In the genomic region with DNA sequence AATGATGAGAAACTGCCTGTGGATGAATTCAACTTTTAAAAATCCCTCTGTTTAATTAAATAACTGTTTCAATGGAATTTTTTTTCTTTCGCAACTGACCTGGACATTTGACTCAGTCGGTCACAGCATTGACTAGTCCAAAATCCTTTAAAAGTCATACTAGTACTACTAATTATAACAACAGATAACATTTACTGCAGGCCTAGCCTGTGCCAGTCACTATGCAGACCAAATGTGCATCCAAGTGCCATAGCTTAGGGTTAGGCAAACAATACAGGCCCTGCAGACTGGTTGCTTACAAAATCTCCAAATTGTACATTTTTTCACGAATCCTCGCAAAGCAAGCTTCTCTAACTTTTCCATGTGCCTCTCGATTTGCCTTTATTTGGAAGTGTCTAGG, we compare ENCODE assay signal across 28 cellular contexts. TPM values are rescaled to one million over a fixed set of nuclear protein-coding genes. Genes with fewer than 3 reads are reported as not detected.
"Had no signal": no experiment of that assay in that cellular context is flagged by ENCODE, and none has a peak within 500 bp of the region (broad histone marks: within the 10 kb centered on the region; RNA-seq: fewer than 3 reads in every experiment).

No MANE protein-coding gene starts in this region.

- DNase-seq: hypothalamus; islet precursor cell; mesendoderm; naive B cell; natural killer cell; nephron progenitor cell; occipital lobe; psoas muscle; stimulated activated CD4-positive, alpha-beta T cell treated with anti-CD3 and anti-CD28 coated beads, Interleukin-12 subunit alpha, Interleukin-12 subunit beta, amount 100 ng/mL, for 4 hours; stimulated activated CD4-positive, alpha-beta T cell treated with anti-CD3 and anti-CD28 coated beads, Interleukin-15, amount 100 ng/mL, for 24 hours; stimulated activated CD4-positive, alpha-beta T cell treated with anti-CD3 and anti-CD28 coated beads, Interleukin-2, amount 100 ng/mL, for 24 hours; stimulated activated CD4-positive, alpha-beta T cell treated with anti-CD3 and anti-CD28 coated beads, Interleukin-4, amount 100 ng/mL, for 1 hour; stimulated activated naive B cell treated with anti-CD40 and anti-IgM and Interleukin-4, amounts not matched to agents 10 μg/mL and 1 μg/mL and 100 μg/mL, for 72 hours; stimulated activated naive CD8-positive, alpha-beta T cell treated with anti-CD3 and anti-CD28 coated beads, Interleukin-15, Interleukin-2, amounts not matched to agents 100 U/mL and 50 U/mL, for 24 hours; stomach; upper lobe of left lung had no signal

- H3K27me3 ChIP-seq: neural progenitor cell, neutrophil, stomach, suprapubic skin, tibial nerve, upper lobe of left lung, vagina had no signal

- H3K4me1 ChIP-seq: neural progenitor cell, psoas muscle, suprapubic skin, upper lobe of left lung had no signal

- H3K4me3 ChIP-seq: lung, neural progenitor cell, psoas muscle, skin epidermis, stomach, suprapubic skin, thoracic aorta, tibial nerve, upper lobe of left lung, vagina had no signal

- H3K9me3 ChIP-seq: neutrophil, psoas muscle, stomach, suprapubic skin, thoracic aorta, tibial nerve, upper lobe of left lung, vagina had no signal

- H3K27ac ChIP-seq: neural progenitor cell, neutrophil, parathyroid adenoma, psoas muscle, skin epidermis, suprapubic skin, tibial nerve, upper lobe of left lung, vagina had no signal

- ATAC-seq: left lobe of liver; natural killer cell; psoas muscle; sciatic nerve; stimulated activated naive B cell treated with anti-CD40 and anti-IgM and Interleukin-4, amounts not matched to agents 10 μg/mL and 1 μg/mL and 100 μg/mL, for 72 hours; stimulated activated naive CD8-positive, alpha-beta T cell treated with anti-CD3 and anti-CD28 coated beads, Interleukin-15, Interleukin-2, amounts not matched to agents 100 U/mL and 50 U/mL, for 24 hours had no signal

- H3K36me3 ChIP-seq: neural progenitor cell, neutrophil, stomach, suprapubic skin, tibial nerve, upper lobe of left lung, vagina had no signal

RNA-seq across cellular contexts. Expression of gene MYOCD, which starts 56.6 kb away (rescaled TPM):
- total RNA-seq: mononuclear cell, natural killer cell had no signal
